Comparison of ENCODE assay signal across 7 cellular contexts in genomic region chrX:23554304-23554703, GRCh38.
DNase-seq lines count a peak whose midpoint lies in the region; ATAC-seq and TF ChIP-seq lines count a peak whose summit lies in the region.

No MANE protein-coding gene starts in this region.

- H3K4me3 ChIP-seq in GM12865 (ENCODE audit: low read depth, low read length) (no peak overlapping the region), adipocyte (ENCODE audit: low read length) (no peak overlapping the region), MG63 (no peak overlapping the region)
- H3K4me3 ChIP-seq in naive thymus-derived CD4-positive, alpha-beta T cell (ENCODE audit: low read length): no peak overlapping the region

- DNase-seq in GM12865 (ENCODE audit: low read depth) (peak; percentile 47), NCI-H1092 treated with DMSO at 0.1 percent for 48 hours (lab: John Stamatoyannopoulos, UW) (peak; percentile 76), adipocyte (ENCODE audit: low read depth) (peak; percentile 65), kidney glomerular epithelial cell (lab: John Stamatoyannopoulos, UW) (peak; percentile 41), MG63 (no peak)
- no peak for DNase-seq in naive thymus-derived CD4-positive, alpha-beta T cell

- no peaks in the 10 kb centered on the region for H3K36me3 ChIP-seq in adipocyte (ENCODE audit: control insufficient read depth, insufficient read depth, low read length, severe bottlenecking)
- H3K36me3 ChIP-seq in MG63: no peaks in the 10 kb centered on the region
- H3K36me3 ChIP-seq in naive thymus-derived CD4-positive, alpha-beta T cell (ENCODE audit: control insufficient read depth in 2 of 3, insufficient read depth in 3 of 3, low read length in 3 of 3): no peaks in the 10 kb centered on the region

- no peak overlapping the region for H3K27ac ChIP-seq in naive thymus-derived CD4-positive, alpha-beta T cell (ENCODE audit: low read depth, low read length)

- H3K27me3 Mint-ChIP-seq in naive thymus-derived CD4-positive, alpha-beta T cell: peaks cover 0 to 11% (median 5%) of the 10 kb centered on the region in 5 donors

- POLR2A ChIA-PET in naive thymus-derived CD4-positive, alpha-beta T cell (lab: Charles Lee): no interaction called here

- peaks cover 13% of the 10 kb centered on the region for H3K27me3 ChIP-seq in adipocyte (replicated peaks; ENCODE audit: control insufficient read depth, insufficient read depth, low read length)
- H3K27me3 ChIP-seq in MG63: no peaks in the 10 kb centered on the region
- H3K27me3 ChIP-seq in naive thymus-derived CD4-positive, alpha-beta T cell (ENCODE audit: control insufficient read depth in 2 of 2, insufficient read depth in 2 of 2, low read length in 2 of 2): no peaks in the 10 kb centered on the region

- H3K36me3 Mint-ChIP-seq in naive thymus-derived CD4-positive, alpha-beta T cell: peaks cover 0 to 3% (median 0%) of the 10 kb centered on the region in 5 donors

- CTCF ChIA-PET in naive thymus-derived CD4-positive, alpha-beta T cell (lab: Charles Lee): no interaction called here

- ATAC-seq in naive thymus-derived CD4-positive, alpha-beta T cell: no peak
- no peak for ATAC-seq in GM18870 (IDR thresholded peaks at IDR 0.05; ENCODE audit: unreplicated experiment)

- H3K4me1 ChIP-seq in adipocyte (ENCODE audit: control insufficient read depth, insufficient read depth, low read length): no peaks in the 10 kb centered on the region
- H3K4me1 ChIP-seq in naive thymus-derived CD4-positive, alpha-beta T cell (ENCODE audit: control insufficient read depth in 2 of 2, insufficient read depth in 2 of 2, low read length in 2 of 2): no peaks in the 10 kb centered on the region

- TF ChIP-seq CTCF in GM12865 (IDR thresholded peaks at IDR 0.05; ENCODE audit: insufficient read depth, low read depth, low read length, missing control alignments): peak; percentile 44

- H3K9me3 ChIP-seq in adipocyte (ENCODE audit: control insufficient read depth, low read length) (peaks cover 27% of the 10 kb centered on the region), MG63 (no peaks in the 10 kb centered on the region)
- peaks cover 0 to 5% (median 0%) of the 10 kb centered on the region in 3 experiments for H3K9me3 ChIP-seq in naive thymus-derived CD4-positive, alpha-beta T cell (ENCODE audit: control insufficient read depth in 2 of 3, low read length in 3 of 3)

- H3K4me3 Mint-ChIP-seq in naive thymus-derived CD4-positive, alpha-beta T cell: no peak overlapping the region

- intact Hi-C loops in naive thymus-derived CD4-positive, alpha-beta T cell (cut with micrococcal nuclease): no loop called here

- peaks cover 0 to 34% (median 5%) of the 10 kb centered on the region in 11 donors for H3K9me3 Mint-ChIP-seq in naive thymus-derived CD4-positive, alpha-beta T cell

- no peak overlapping the region for H3K27ac Mint-ChIP-seq in naive thymus-derived CD4-positive, alpha-beta T cell

- no peak overlapping the region for H3K9ac ChIP-seq in adipocyte (ENCODE audit: low read length)

- no peaks in the 10 kb centered on the region for H3K4me1 Mint-ChIP-seq in naive thymus-derived CD4-positive, alpha-beta T cell

Comparison
In these comparisons a context has a peak if more than half of its experiments do, and no peak if none do; other contexts are left out.
1. DNase-seq: peak in GM12865 (single experiment), NCI-H1092 treated with DMSO at 0.1 percent for 48 hours (single experiment), adipocyte (single experiment) and kidney glomerular epithelial cell (single experiment); none in MG63 (single experiment) and naive thymus-derived CD4-positive, alpha-beta T cell (0 of 9).